In the genomic region with DNA sequence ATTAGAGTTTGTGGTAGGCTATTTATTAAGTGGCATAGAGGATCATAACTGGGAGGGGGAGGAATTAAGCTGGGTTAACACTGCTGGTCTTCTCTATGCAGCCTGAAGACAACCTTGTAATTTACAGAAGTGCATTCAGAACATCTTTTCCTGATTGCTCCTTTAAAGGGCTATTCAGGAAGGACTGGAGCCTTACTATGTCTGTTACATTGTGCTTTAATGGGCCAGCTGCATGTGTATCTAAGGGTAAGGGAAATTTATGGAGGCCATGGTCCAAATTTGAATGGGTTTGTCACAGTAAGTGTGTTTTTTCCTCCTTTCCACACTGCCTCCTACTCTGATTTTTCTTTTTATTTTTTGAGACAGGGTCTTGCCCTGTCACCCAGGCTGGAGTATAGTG, we compare ENCODE assay signal across 20 cellular contexts. TPM values are rescaled to one million over a fixed set of nuclear protein-coding genes. Genes with fewer than 3 reads are reported as not detected.
DNase-seq lines count a peak whose midpoint lies in the region; ATAC-seq and TF ChIP-seq lines count a peak whose summit lies in the region.
"Had no signal": no experiment of that assay in that cellular context is flagged by ENCODE, and none has a peak within 500 bp of the region (broad histone marks: within the 10 kb centered on the region; RNA-seq: fewer than 3 reads in every experiment).

No MANE protein-coding gene starts in this region.

- H3K4me2 ChIP-seq in neural progenitor cell = peak overlapping the region; percentile 14
- H3K4me2 ChIP-seq: A549, SK-N-SH had no signal

- H3K4me3 ChIP-seq in LNCaP clone FGC (ENCODE audit: low read depth, low read length) (peak overlapping the region; percentile 14; the same call in 1 of the 2 replicates), neural progenitor cell (no peak overlapping the region)
- H3K4me3 ChIP-seq: A549, GM23248, HAP-1 had no signal

- no peaks in the 10 kb centered on the region for H3K27me3 Mint-ChIP-seq in central memory CD8-positive, alpha-beta T cell
- H3K27me3 Mint-ChIP-seq in neural progenitor cell (ENCODE audit: insufficient read depth, low read depth) = no peaks in the 10 kb centered on the region

- H3K4me3 Mint-ChIP-seq in central memory CD8-positive, alpha-beta T cell = no peak overlapping the region
- H3K4me3 Mint-ChIP-seq in neural progenitor cell = no peak overlapping the region
- H3K4me3 Mint-ChIP-seq: B cell had no signal

- no peaks in the 10 kb centered on the region for H3K36me3 ChIP-seq in neural progenitor cell
- H3K36me3 ChIP-seq: HAP-1 had no signal

- no peak for DNase-seq in LNCaP clone FGC (ENCODE audit: low read depth)
- no peak for DNase-seq in central memory CD8-positive, alpha-beta T cell (ENCODE audit: low spot score in 2 of 2)
- no peak for DNase-seq in neural progenitor cell (ENCODE audit: low spot score)
- DNase-seq in MV-4-11 (lab: John Stamatoyannopoulos, UW) = no peak
- DNase-seq: DMS79, GM23248, KG1, NCI-H1105, NCI-H146, NCI-H2029 treated with DMSO at 0.1 percent for 48 hours, NCI-H524 treated with DMSO at 0.1 percent for 48 hours, SIG-M5, SK-N-SH had no signal

- peaks cover 61% of the 10 kb centered on the region for H4K20me1 ChIP-seq in neural progenitor cell (ENCODE audit: low read depth)

- no peak for ATAC-seq in central memory CD8-positive, alpha-beta T cell (replicated peaks; ENCODE audit: extremely low read depth, poor library complexity, severe bottlenecking)
- no peak for ATAC-seq in GM18517 (IDR thresholded peaks at IDR 0.05; ENCODE audit: unreplicated experiment)
- no peak for ATAC-seq in HG02840 (IDR thresholded peaks at IDR 0.05; ENCODE audit: low FRiP score, unreplicated experiment)
- ATAC-seq: A549 had no signal

- H3K79me2 ChIP-seq in neural progenitor cell (ENCODE audit: low read depth) = peaks cover 95% of the 10 kb centered on the region

- peak overlapping the region; percentile 58 for H3K27ac Mint-ChIP-seq in central memory CD8-positive, alpha-beta T cell (ENCODE audit: low read depth)
- H3K27ac Mint-ChIP-seq in neural progenitor cell = no peak overlapping the region
- H3K27ac Mint-ChIP-seq: B cell had no signal

- H3K27me3 ChIP-seq in neural progenitor cell = no peaks in the 10 kb centered on the region

- no peaks in the 10 kb centered on the region for H3K36me3 Mint-ChIP-seq in central memory CD8-positive, alpha-beta T cell (ENCODE audit: insufficient read depth)
- H3K36me3 Mint-ChIP-seq in neural progenitor cell = no peaks in the 10 kb centered on the region

- H2AFZ ChIP-seq in neural progenitor cell (replicated peaks) = no peak overlapping the region
- H2AFZ ChIP-seq: GM23248 had no signal

- H3K9me3 Mint-ChIP-seq in central memory CD8-positive, alpha-beta T cell = no peaks in the 10 kb centered on the region
- no peaks in the 10 kb centered on the region for H3K9me3 Mint-ChIP-seq in neural progenitor cell

- peaks cover 58% of the 10 kb centered on the region for H3K4me1 Mint-ChIP-seq in central memory CD8-positive, alpha-beta T cell
- H3K4me1 Mint-ChIP-seq in neural progenitor cell = peaks cover 42% of the 10 kb centered on the region
- H3K4me1 Mint-ChIP-seq: B cell had no signal

- peaks cover 50% of the 10 kb centered on the region for H3F3A ChIP-seq in neural progenitor cell (ENCODE audit: low read depth)

- H3K27ac ChIP-seq in C4-2B = peak overlapping the region; percentile 64
- peak overlapping the region; percentile 34 for H3K27ac ChIP-seq in neural progenitor cell
- H3K27ac ChIP-seq: GM23248, RWPE1 had no signal

- H3K9me3 ChIP-seq in neural progenitor cell (ENCODE audit: low read depth) = no peaks in the 10 kb centered on the region
- H3K9me3 ChIP-seq: A549, HAP-1, SK-N-SH had no signal

- H3K4me1 ChIP-seq in neural progenitor cell = peaks cover 60% of the 10 kb centered on the region

- H3K9ac ChIP-seq in neural progenitor cell = no peak overlapping the region
- H3K9ac ChIP-seq: GM23248, SK-N-SH had no signal

- TF ChIP-seq CTCF in C4-2B (conservative IDR thresholded peaks at IDR 0.05) (no peak), LNCaP clone FGC (IDR thresholded peaks at IDR 0.05; ENCODE audit: control insufficient read depth, extremely low read depth, insufficient read depth) (no peak), neural progenitor cell (IDR thresholded peaks at IDR 0.05) (no peak)

RNA-seq across cellular contexts. Expression of gene C1orf21, which starts 19.6 kb away (rescaled TPM):
- total RNA-seq in neural progenitor cell (ENCODE audit: low replicate concordance) = 66.4 and 117 TPM in 2 replicates
